ENCODE assay signal across 1 cellular context in the genomic region with DNA sequence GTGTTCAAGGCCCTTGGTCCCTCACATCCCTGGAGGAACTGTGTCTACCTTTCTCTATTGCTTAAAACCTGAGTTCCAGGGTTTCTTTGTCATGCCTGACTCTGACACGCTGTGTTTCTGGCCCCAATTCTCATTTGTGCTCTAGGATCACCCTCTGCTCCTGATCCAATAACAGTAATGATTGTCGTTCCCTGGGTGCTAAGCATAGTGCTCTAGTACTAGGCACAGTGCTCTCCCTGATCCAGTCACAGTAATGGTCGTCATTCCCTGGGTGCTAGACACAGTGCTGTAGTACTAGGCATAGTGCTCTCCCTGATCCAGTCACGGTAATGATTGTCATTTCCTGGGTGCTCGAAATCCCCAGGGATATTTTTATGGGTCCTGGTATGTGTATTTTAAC.
TF ChIP-seq lines count a peak whose summit lies in the region.

No MANE protein-coding gene starts in this region.

TF ChIP-seq in K562, 482 proteins besides CTCF, POLR2A, EP300 and RAD21:
- TF ChIP-seq, protein P1, sequence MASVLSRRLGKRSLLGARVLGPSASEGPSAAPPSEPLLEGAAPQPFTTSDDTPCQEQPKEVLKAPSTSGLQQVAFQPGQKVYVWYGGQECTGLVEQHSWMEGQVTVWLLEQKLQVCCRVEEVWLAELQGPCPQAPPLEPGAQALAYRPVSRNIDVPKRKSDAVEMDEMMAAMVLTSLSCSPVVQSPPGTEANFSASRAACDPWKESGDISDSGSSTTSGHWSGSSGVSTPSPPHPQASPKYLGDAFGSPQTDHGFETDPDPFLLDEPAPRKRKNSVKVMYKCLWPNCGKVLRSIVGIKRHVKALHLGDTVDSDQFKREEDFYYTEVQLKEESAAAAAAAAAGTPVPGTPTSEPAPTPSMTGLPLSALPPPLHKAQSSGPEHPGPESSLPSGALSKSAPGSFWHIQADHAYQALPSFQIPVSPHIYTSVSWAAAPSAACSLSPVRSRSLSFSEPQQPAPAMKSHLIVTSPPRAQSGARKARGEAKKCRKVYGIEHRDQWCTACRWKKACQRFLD (CRISPR knock-in tag; IDR thresholded peaks at IDR 0.05): 0 out of 2 replicates have a peak, but pooled peaks have one; percentile 14
- no peak for TF ChIP-seq SLC30A9 (CRISPR knock-in tag; IDR thresholded peaks at IDR 0.05)
